Comparison of ENCODE assay signal across 14 cellular contexts in genomic region chr2:639703-640102, GRCh38. TPM values are rescaled to one million over a fixed set of nuclear protein-coding genes. Genes with fewer than 3 reads are reported as not detected.
A peak's percentile ranks its signal among the peaks of the same experiment; 100 is the strongest.
DNase-seq lines count a peak whose midpoint lies in the region; ATAC-seq and TF ChIP-seq lines count a peak whose summit lies in the region.
"Had no signal": no experiment of that assay in that cellular context is flagged by ENCODE, and none has a peak within 500 bp of the region (broad histone marks: within the 10 kb centered on the region; RNA-seq: fewer than 3 reads in every experiment).

No MANE protein-coding gene starts in this region.

- no peak overlapping the region for H3K27ac ChIP-seq in Karpas-422 (ENCODE audit: low read length)
- H3K27ac ChIP-seq in coronary artery, result no peak overlapping the region
- H3K27ac ChIP-seq: GM23248 had no signal

- no peaks in the 10 kb centered on the region for H4K20me1 ChIP-seq in Karpas-422 (ENCODE audit: insufficient read depth, low read depth, low read length)

- H2AFZ ChIP-seq in Karpas-422 (ENCODE audit: low read length), result no peak overlapping the region
- H2AFZ ChIP-seq: GM23248 had no signal

- no peak for ATAC-seq in GM19023 (IDR thresholded peaks at IDR 0.05; ENCODE audit: unreplicated experiment)
- ATAC-seq: HCT116 had no signal

- 0 out of 2 replicates have a peak overlapping the region, but pooled peaks have one; percentile 10 for H3K9ac ChIP-seq in Karpas-422 (ENCODE audit: low read length)
- H3K9ac ChIP-seq: GM23248 had no signal

- H3K4me1 ChIP-seq in Karpas-422 (ENCODE audit: low read length), result peaks cover 27% of the 10 kb centered on the region

- H3K36me3 ChIP-seq in Karpas-422 (ENCODE audit: insufficient read depth, low read length), result no peaks in the 10 kb centered on the region

- H3K9me2 ChIP-seq in Karpas-422 (replicated peaks; ENCODE audit: insufficient read depth, low read length), result no peaks in the 10 kb centered on the region

- H3K4me3 ChIP-seq in Karpas-422 (ENCODE audit: low read length) (no peak overlapping the region), coronary artery (no peak overlapping the region)
- H3K4me3 ChIP-seq: GM23248 had no signal

- peak overlapping the region; percentile 50 for H3K4me2 ChIP-seq in Karpas-422 (ENCODE audit: low read depth, low read length, poor library complexity, severe bottlenecking)

- no peaks in the 10 kb centered on the region for H3K79me2 ChIP-seq in Karpas-422 (ENCODE audit: low read length)

- TF ChIP-seq CTCF in coronary artery (IDR thresholded peaks at IDR 0.05), result no peak

- H3K27me3 ChIP-seq in Karpas-422 (ENCODE audit: low read length), result no peaks in the 10 kb centered on the region

- DNase-seq in activated CD8-positive, alpha-beta memory T cell treated with anti-CD3 and anti-CD28 coated beads for 24 hours, result peak; percentile 24
- DNase-seq in activated CD8-positive, alpha-beta memory T cell treated with anti-CD3 and anti-CD28 coated beads, Interleukin-2, amount 50 U/mL, for 48 hours, result no peak
- DNase-seq in Karpas-422 (no peak), coronary artery (ENCODE audit: low spot score) (peak; percentile 53), dedifferentiated amniotic fluid mesenchymal stem cell (ENCODE audit: extremely low spot score) (no peak)
- DNase-seq: C1 segment of cervical spinal cord; CD4-positive, alpha-beta memory T cell; COR-L47; DMS153; DND-41; GM23248; H9 had no signal

- H3K9me3 ChIP-seq in Karpas-422 (ENCODE audit: low read length), result no peaks in the 10 kb centered on the region

RNA-seq across cellular contexts. Expression of gene TMEM18, which starts 37.5 kb away (rescaled TPM):
- 46.1 and 48.6 TPM in 2 replicates for total RNA-seq in Karpas-422 (2014; rRNA removed; shearing (Covaris generic); ENCODE audit: low replicate concordance)

Comparison
In these comparisons a context has a peak if more than half of its experiments do, and no peak if none do; other contexts are left out.
1. DNase-seq: peak in activated CD8-positive, alpha-beta memory T cell treated with anti-CD3 and anti-CD28 coated beads for 24 hours (single experiment) and coronary artery (single experiment); none in activated CD8-positive, alpha-beta memory T cell treated with anti-CD3 and anti-CD28 coated beads, Interleukin-2, amount 50 U/mL, for 48 hours (single experiment), Karpas-422 (single experiment) and dedifferentiated amniotic fluid mesenchymal stem cell (single experiment).